1 cellular context compared by ENCODE assay signal in genomic region chr16:20540603-20541316, GRCh38.
TF ChIP-seq lines count a peak whose summit lies in the region.

No MANE protein-coding gene starts in this region.

TF ChIP-seq in K562, 482 proteins besides CTCF, POLR2A, EP300 and RAD21 (continued from another document):
- TF ChIP-seq, protein P1, sequence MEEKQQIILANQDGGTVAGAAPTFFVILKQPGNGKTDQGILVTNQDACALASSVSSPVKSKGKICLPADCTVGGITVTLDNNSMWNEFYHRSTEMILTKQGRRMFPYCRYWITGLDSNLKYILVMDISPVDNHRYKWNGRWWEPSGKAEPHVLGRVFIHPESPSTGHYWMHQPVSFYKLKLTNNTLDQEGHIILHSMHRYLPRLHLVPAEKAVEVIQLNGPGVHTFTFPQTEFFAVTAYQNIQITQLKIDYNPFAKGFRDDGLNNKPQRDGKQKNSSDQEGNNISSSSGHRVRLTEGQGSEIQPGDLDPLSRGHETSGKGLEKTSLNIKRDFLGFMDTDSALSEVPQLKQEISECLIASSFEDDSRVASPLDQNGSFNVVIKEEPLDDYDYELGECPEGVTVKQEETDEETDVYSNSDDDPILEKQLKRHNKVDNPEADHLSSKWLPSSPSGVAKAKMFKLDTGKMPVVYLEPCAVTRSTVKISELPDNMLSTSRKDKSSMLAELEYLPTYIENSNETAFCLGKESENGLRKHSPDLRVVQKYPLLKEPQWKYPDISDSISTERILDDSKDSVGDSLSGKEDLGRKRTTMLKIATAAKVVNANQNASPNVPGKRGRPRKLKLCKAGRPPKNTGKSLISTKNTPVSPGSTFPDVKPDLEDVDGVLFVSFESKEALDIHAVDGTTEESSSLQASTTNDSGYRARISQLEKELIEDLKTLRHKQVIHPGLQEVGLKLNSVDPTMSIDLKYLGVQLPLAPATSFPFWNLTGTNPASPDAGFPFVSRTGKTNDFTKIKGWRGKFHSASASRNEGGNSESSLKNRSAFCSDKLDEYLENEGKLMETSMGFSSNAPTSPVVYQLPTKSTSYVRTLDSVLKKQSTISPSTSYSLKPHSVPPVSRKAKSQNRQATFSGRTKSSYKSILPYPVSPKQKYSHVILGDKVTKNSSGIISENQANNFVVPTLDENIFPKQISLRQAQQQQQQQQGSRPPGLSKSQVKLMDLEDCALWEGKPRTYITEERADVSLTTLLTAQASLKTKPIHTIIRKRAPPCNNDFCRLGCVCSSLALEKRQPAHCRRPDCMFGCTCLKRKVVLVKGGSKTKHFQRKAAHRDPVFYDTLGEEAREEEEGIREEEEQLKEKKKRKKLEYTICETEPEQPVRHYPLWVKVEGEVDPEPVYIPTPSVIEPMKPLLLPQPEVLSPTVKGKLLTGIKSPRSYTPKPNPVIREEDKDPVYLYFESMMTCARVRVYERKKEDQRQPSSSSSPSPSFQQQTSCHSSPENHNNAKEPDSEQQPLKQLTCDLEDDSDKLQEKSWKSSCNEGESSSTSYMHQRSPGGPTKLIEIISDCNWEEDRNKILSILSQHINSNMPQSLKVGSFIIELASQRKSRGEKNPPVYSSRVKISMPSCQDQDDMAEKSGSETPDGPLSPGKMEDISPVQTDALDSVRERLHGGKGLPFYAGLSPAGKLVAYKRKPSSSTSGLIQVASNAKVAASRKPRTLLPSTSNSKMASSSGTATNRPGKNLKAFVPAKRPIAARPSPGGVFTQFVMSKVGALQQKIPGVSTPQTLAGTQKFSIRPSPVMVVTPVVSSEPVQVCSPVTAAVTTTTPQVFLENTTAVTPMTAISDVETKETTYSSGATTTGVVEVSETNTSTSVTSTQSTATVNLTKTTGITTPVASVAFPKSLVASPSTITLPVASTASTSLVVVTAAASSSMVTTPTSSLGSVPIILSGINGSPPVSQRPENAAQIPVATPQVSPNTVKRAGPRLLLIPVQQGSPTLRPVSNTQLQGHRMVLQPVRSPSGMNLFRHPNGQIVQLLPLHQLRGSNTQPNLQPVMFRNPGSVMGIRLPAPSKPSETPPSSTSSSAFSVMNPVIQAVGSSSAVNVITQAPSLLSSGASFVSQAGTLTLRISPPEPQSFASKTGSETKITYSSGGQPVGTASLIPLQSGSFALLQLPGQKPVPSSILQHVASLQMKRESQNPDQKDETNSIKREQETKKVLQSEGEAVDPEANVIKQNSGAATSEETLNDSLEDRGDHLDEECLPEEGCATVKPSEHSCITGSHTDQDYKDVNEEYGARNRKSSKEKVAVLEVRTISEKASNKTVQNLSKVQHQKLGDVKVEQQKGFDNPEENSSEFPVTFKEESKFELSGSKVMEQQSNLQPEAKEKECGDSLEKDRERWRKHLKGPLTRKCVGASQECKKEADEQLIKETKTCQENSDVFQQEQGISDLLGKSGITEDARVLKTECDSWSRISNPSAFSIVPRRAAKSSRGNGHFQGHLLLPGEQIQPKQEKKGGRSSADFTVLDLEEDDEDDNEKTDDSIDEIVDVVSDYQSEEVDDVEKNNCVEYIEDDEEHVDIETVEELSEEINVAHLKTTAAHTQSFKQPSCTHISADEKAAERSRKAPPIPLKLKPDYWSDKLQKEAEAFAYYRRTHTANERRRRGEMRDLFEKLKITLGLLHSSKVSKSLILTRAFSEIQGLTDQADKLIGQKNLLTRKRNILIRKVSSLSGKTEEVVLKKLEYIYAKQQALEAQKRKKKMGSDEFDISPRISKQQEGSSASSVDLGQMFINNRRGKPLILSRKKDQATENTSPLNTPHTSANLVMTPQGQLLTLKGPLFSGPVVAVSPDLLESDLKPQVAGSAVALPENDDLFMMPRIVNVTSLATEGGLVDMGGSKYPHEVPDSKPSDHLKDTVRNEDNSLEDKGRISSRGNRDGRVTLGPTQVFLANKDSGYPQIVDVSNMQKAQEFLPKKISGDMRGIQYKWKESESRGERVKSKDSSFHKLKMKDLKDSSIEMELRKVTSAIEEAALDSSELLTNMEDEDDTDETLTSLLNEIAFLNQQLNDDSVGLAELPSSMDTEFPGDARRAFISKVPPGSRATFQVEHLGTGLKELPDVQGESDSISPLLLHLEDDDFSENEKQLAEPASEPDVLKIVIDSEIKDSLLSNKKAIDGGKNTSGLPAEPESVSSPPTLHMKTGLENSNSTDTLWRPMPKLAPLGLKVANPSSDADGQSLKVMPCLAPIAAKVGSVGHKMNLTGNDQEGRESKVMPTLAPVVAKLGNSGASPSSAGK (IDR thresholded peaks at IDR 0.05): peak; percentile 53; the same call in 1 of the 2 replicates
- TF ChIP-seq ADNP (tag; IDR thresholded peaks at IDR 0.05) (peak; percentile 56; the same call in 1 of the 2 replicates), ATF7 (IDR thresholded peaks at IDR 0.05) (peak; percentile 64; the same call in 1 of the 2 replicates), FOSL1 (tag; conservative IDR thresholded peaks at IDR 0.05) (peak; percentile 33; the same call in 1 of the 2 replicates)
